9 cellular contexts compared by ENCODE assay signal in the genomic region with DNA sequence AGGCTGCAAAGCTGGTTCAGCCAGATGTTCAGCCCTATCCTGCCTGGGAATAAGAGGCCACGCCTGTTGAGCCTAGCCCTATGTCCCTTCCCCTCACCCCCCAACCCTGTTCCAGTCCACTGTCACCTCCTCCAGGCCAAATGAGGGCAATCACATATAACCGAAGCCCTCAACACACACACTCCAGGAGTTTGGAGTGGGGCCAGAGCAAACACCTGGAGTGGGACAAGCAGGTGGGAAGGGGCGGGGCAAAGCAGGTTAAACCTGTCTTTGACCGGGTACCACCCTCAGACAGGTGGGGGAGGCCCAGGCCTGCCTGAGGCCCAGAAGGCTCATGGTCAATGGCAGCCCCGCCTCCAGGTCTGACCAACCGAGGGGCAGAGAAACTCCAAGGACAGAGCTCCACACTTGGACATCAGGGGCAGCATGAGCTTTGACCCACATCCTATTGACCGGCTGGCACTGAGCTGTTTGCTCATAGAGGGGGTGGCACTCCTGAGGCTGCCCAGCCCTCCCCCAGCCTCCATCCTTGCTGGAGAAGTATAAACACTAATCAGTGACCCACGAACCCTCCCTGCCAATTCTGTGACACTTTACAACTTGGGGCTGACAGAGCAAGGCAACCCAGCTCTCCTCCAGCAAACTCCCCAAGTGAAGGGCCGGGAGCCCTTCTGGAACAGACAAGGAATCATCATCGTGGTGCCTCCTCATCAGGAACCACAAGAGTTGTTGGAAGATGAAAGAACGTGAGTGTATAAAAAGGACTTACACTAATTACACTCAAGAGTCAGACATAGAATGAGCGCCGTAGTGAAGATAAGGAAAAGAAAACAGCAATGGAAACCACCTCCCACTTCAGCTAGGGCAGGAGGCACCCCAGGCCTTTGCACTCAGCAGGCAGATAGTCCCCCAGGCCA. TPM values are rescaled to one million over a fixed set of nuclear protein-coding genes. Genes with fewer than 3 reads are reported as not detected.
DNase-seq lines count a peak whose midpoint lies in the region; ATAC-seq and TF ChIP-seq lines count a peak whose summit lies in the region.
"Had no signal": no experiment of that assay in that cellular context is flagged by ENCODE, and none has a peak within 500 bp of the region (broad histone marks: within the 10 kb centered on the region; RNA-seq: fewer than 3 reads in every experiment).

No MANE protein-coding gene starts in this region.

- BruUV-seq in HCT116 (replicated peaks; lab: Mats Ljungman, UMichigan), result no TSS peak

- intact Hi-C loops in HCT116 (cut with micrococcal nuclease), result loop anchor here (2.0 to 10.0 kb wide), 2 partner anchors 76 to 710 kb away; a partner anchor contains a TSS

- peaks cover 43% of the 10 kb centered on the region for H3K79me2 ChIP-seq in HCT116 (ENCODE audit: insufficient read depth, low read length)

- H3K4me2 ChIP-seq in HCT116 (ENCODE audit: low read length), result peak overlapping the region; percentile 97

- no peaks in the 10 kb centered on the region for H3K9me2 ChIP-seq in HCT116 (ENCODE audit: insufficient read depth)

- H3K4me3 ChIP-seq in HCT116 (replicated peaks in 1 of 2; ENCODE audit: low read depth in 1 of 2, low read length in 2 of 2), result peak overlapping the region; percentile 56 to 88

- peak overlapping the region; percentile 86 for H3K27ac ChIP-seq in HCT116 (ENCODE audit: low read depth, low read length)
- H3K27ac ChIP-seq: heart left ventricle had no signal

- RAD21 ChIA-PET in HCT116 (lab: Charles Lee; ENCODE audit: low non-redundant PET in 1 of 2, low total read pairs in 2 of 2, uncharacterized antibody in 2 of 2, unreplicated experiment in 2 of 2), result no interaction called here

- H2AFZ ChIP-seq in HCT116 (ENCODE audit: low read depth, low read length, poor library complexity, severe bottlenecking), result no peak overlapping the region

- H3K4me1 Mint-ChIP-seq in progenitor cell of endocrine pancreas (ENCODE audit: low read depth), result peaks cover 28% of the 10 kb centered on the region
- peaks cover 22% of the 10 kb centered on the region for H3K4me1 Mint-ChIP-seq in HFFc6 (ENCODE audit: low read depth)

- H3K36me3 ChIP-seq in HCT116 (ENCODE audit: control insufficient read depth in 1 of 2, insufficient read depth in 2 of 2, low read length in 2 of 2), result peaks cover 18 to 34% of the 10 kb centered on the region in 2 experiments; a peak in 3 of 4 replicates

- no peak for TF ChIP-seq RAD21 in HCT116 (IDR thresholded peaks at IDR 0.05; ENCODE audit: low read depth)

- H3K36me3 Mint-ChIP-seq in progenitor cell of endocrine pancreas (ENCODE audit: insufficient read depth), result peaks cover 15% of the 10 kb centered on the region
- no peaks in the 10 kb centered on the region for H3K36me3 Mint-ChIP-seq in HFFc6 (ENCODE audit: low read depth)

- peak overlapping the region; percentile 98 for H3K9ac ChIP-seq in HCT116 (ENCODE audit: low read length)

- TF ChIP-seq POLR2A in HCT116 (IDR thresholded peaks at IDR 0.05; ENCODE audit: borderline replicate concordance, extremely low read depth, insufficient read depth, insufficient read length), result no peak

- peak; percentile 13; the same call in 1 of the 2 replicates for ATAC-seq in HCT116
- peak; percentile 64 for ATAC-seq in esophagus mucosa
- ATAC-seq in HG02798 (IDR thresholded peaks at IDR 0.05; ENCODE audit: poor library complexity, unreplicated experiment), result no peak
- ATAC-seq: heart left ventricle had no signal

- H3K27me3 Mint-ChIP-seq in progenitor cell of endocrine pancreas, result no peaks in the 10 kb centered on the region
- H3K27me3 Mint-ChIP-seq in HFFc6 (ENCODE audit: insufficient read depth), result peaks cover 5% of the 10 kb centered on the region

- H3K9me3 Mint-ChIP-seq in progenitor cell of endocrine pancreas (ENCODE audit: low read depth) (peaks cover 3% of the 10 kb centered on the region), HFFc6 (no peaks in the 10 kb centered on the region; the same call in 1 of the 2 replicates)

- H3K27me3 ChIP-seq in HCT116 (ENCODE audit: insufficient read depth, low read length), result no peaks in the 10 kb centered on the region

- no peak for TF ChIP-seq CTCF in HCT116 (IDR thresholded peaks at IDR 0.05 in 2 of 3, conservative IDR thresholded peaks at IDR 0.05 in 1 of 3; ENCODE audit: borderline replicate concordance in 1 of 3, insufficient read depth in 1 of 3, low read depth in 2 of 3, low read length in 2 of 3)
- TF ChIP-seq CTCF in progenitor cell of endocrine pancreas (IDR thresholded peaks at IDR 0.05; ENCODE audit: unreplicated experiment), result no peak
- TF ChIP-seq CTCF in HFFc6 (IDR thresholded peaks at IDR 0.05), result no peak

- CTCF ChIA-PET in HCT116 (lab: Charles Lee), result interaction anchor here (1.0 kb wide), 1 partner anchor 140 kb away, joined by 5 read pairs; no protein-coding TSS in a partner anchor

- peak overlapping the region; percentile 87 for H3K4me3 Mint-ChIP-seq in progenitor cell of endocrine pancreas (ENCODE audit: low read depth)
- no peak overlapping the region for H3K4me3 Mint-ChIP-seq in HFFc6

- POLR2A ChIA-PET in HCT116 (lab: Charles Lee), result interaction anchor here (1.0 kb wide), 1 partner anchor 30 kb away, joined by 3 read pairs; a partner anchor contains a TSS

- DNase-seq in HCT116 (ENCODE audit: low read depth, low spot score) (peak; percentile 61), NCI-H69 (lab: John Stamatoyannopoulos, UW) (peak; percentile 89), progenitor cell of endocrine pancreas (ENCODE audit: low spot score, unreplicated experiment) (peak; percentile 82), middle frontal gyrus (ENCODE audit: extremely low spot score, low spot score) (no peak), NCI-H1930 (lab: John Stamatoyannopoulos, UW) (no peak), HFFc6 (no peak)

- H3K9me3 ChIP-seq in HCT116 (ENCODE audit: control insufficient read depth in 1 of 2, insufficient read depth in 1 of 2, low read depth in 1 of 2, low read length in 2 of 2), result no peaks in the 10 kb centered on the region
- H3K9me3 ChIP-seq: heart left ventricle had no signal

- H3K4me1 ChIP-seq in HCT116 (ENCODE audit: control insufficient read depth in 1 of 2, insufficient read depth in 2 of 2, low read length in 2 of 2), result peaks cover 29 to 42% of the 10 kb centered on the region in 2 experiments

- peak overlapping the region; percentile 96 for H3K27ac Mint-ChIP-seq in progenitor cell of endocrine pancreas
- no peak overlapping the region for H3K27ac Mint-ChIP-seq in HFFc6

- H4K20me1 ChIP-seq in HCT116 (ENCODE audit: insufficient read depth), result peaks cover 4% of the 10 kb centered on the region; the same call in 1 of the 2 replicates

TF ChIP-seq in HCT116, 20 proteins besides CTCF, POLR2A, EP300 and RAD21:
- no peak for TF ChIP-seq CBX3 (IDR thresholded peaks at IDR 0.05; ENCODE audit: low read depth)
- TF ChIP-seq POLR2AphosphoS5 (IDR thresholded peaks at IDR 0.05; ENCODE audit: low read depth, low read length), result peak; percentile 61

RNA-seq across cellular contexts. Expression of a gene that starts 1.5 kb away (rescaled TPM):
- total RNA-seq in HCT116 (2021; ENCODE audit: unreplicated experiment) (42.5 TPM), esophagus mucosa (82.1 TPM), progenitor cell of endocrine pancreas (82.3 and 88.6 TPM in 2 replicates)
- polyA plus RNA-seq in HCT116 (2012), result 28.7 and 30.5 TPM in 2 replicates
- under 1 TPM in 4 of 6 experiments, not detected in 2; 0.05 to 0.14 (median 0.10) TPM for total RNA-seq in HFFc6 (2021; fragmentation: NEBNext Ultra II Directional; extraction: Animal tissue kit (Norgen Biotek cat#: 25700))

RNA-seq across cellular contexts. Expression of a gene that starts 10.7 kb away (rescaled TPM):
- total RNA-seq in HCT116 (2021; ENCODE audit: unreplicated experiment) (7.5 TPM), esophagus mucosa (4.8 TPM), progenitor cell of endocrine pancreas (18.8 and 20.9 TPM in 2 replicates)
- 7.7 and 8.0 TPM in 2 replicates for polyA plus RNA-seq in HCT116 (2012)
- 10 to 100 TPM; 40.1 to 47.4 (median 44.4) TPM for total RNA-seq in HFFc6 (2021; fragmentation: NEBNext Ultra II Directional; extraction: Animal tissue kit (Norgen Biotek cat#: 25700))

RNA-seq across cellular contexts. Expression of a gene that starts 29.9 kb away (rescaled TPM):
- total RNA-seq in HCT116 (2021; ENCODE audit: unreplicated experiment) (28.5 TPM), esophagus mucosa (4.7 TPM), progenitor cell of endocrine pancreas (11.3 and 11.6 TPM in 2 replicates)
- 8.3 and 9.1 TPM in 2 replicates for polyA plus RNA-seq in HCT116 (2012)
- 10 to 100 TPM; 46.1 to 56.6 (median 50.8) TPM for total RNA-seq in HFFc6 (2021; fragmentation: NEBNext Ultra II Directional; extraction: Animal tissue kit (Norgen Biotek cat#: 25700))

Comparison
In these comparisons a context has a peak if more than half of its experiments do, and no peak if none do; other contexts are left out.
1. DNase-seq: peak in HCT116 (single experiment), NCI-H69 (single experiment) and progenitor cell of endocrine pancreas (single experiment); none in middle frontal gyrus (single experiment), NCI-H1930 (0 of 2) and HFFc6 (single experiment).
2. RNA of a gene that starts 1.5 kb away (total RNA-seq): 82.3 to 88.6 TPM in progenitor cell of endocrine pancreas, 82.1 TPM in esophagus mucosa (single experiment) and 42.5 TPM in HCT116 (single experiment); 0.05 to 0.14 TPM in HFFc6; every median in the first group is over 10 times any median in the second.